ENCODE assay signal across 8 cellular contexts in genomic region chr1:206925116-206925736, GRCh38. TPM values are rescaled to one million over a fixed set of nuclear protein-coding genes. Genes with fewer than 3 reads are reported as not detected.
DNase-seq lines count a peak whose midpoint lies in the region; ATAC-seq and TF ChIP-seq lines count a peak whose summit lies in the region.

No MANE protein-coding gene starts in this region.

- H3K36me3 Mint-ChIP-seq in nephron progenitor cell (ENCODE audit: low read depth), result no peaks in the 10 kb centered on the region
- no peaks in the 10 kb centered on the region for H3K36me3 Mint-ChIP-seq in MCF 10A (ENCODE audit: insufficient read depth, unreplicated experiment)

- peak overlapping the region; percentile 40 for H3K4me2 ChIP-seq in OCI-LY1 (ENCODE audit: low read length)

- intact Hi-C loops in Right ventricle myocardium inferior (cut with DNase I) (loop anchor here (10.0 kb wide), 1 partner anchor 50 kb away; the partner anchor contains the start of gene FCAMR), cardiac septum (cut with DNase I) (loop anchor here (10.0 kb wide), 1 partner anchor 150 kb away; no protein-coding TSS in a partner anchor), MCF 10A (cut with micrococcal nuclease) (no loop called here)

- ATAC-seq in Right ventricle myocardium inferior (peak; percentile 30), HG02759 (IDR thresholded peaks at IDR 0.05; ENCODE audit: unreplicated experiment) (peak; percentile 59)

- peak; percentile 88 for DNase-seq in Right ventricle myocardium inferior (ENCODE audit: missing footprints)
- no peak for DNase-seq in cardiac septum (ENCODE audit: low spot score)
- DNase-seq in amniotic epithelial cell (ENCODE audit: low read depth), result peak; percentile 14
- DNase-seq in stimulated activated CD4-positive, alpha-beta T cell treated with anti-CD3 and anti-CD28 coated beads, Interleukin-4, amount 100 ng/mL, for 24 hours, result peak; percentile 53
- DNase-seq in nephron progenitor cell, result no peak
- DNase-seq in MCF 10A (ENCODE audit: unreplicated experiment), result no peak

- no peaks in the 10 kb centered on the region for H4K20me1 ChIP-seq in OCI-LY1 (ENCODE audit: insufficient read depth, low read length)

- no peaks in the 10 kb centered on the region for H3K9me3 Mint-ChIP-seq in nephron progenitor cell
- H3K9me3 Mint-ChIP-seq in MCF 10A (ENCODE audit: unreplicated experiment), result no peaks in the 10 kb centered on the region

- no peaks in the 10 kb centered on the region for H3K36me3 ChIP-seq in OCI-LY1 (ENCODE audit: insufficient read depth, low read length)

- H3K4me1 ChIP-seq in OCI-LY1 (ENCODE audit: insufficient read depth, low read length, severe bottlenecking), result peaks cover 50% of the 10 kb centered on the region

- H3K4me3 Mint-ChIP-seq in nephron progenitor cell (no peak overlapping the region), MCF 10A (ENCODE audit: unreplicated experiment) (no peak overlapping the region)

- no TSS peak for BruUV-seq in MCF 10A (replicated peaks; lab: Mats Ljungman, UMichigan)

- no peak overlapping the region; the same call in 1 of the 2 replicates for H3K9ac ChIP-seq in OCI-LY1 (ENCODE audit: low read length)

- H3K79me2 ChIP-seq in OCI-LY1 (ENCODE audit: insufficient read depth, low read length), result no peaks in the 10 kb centered on the region

- H3K27me3 ChIP-seq in OCI-LY1 (ENCODE audit: insufficient read depth, low read length), result no peaks in the 10 kb centered on the region

- H3K4me1 Mint-ChIP-seq in nephron progenitor cell (peaks cover 5% of the 10 kb centered on the region), MCF 10A (ENCODE audit: insufficient read depth, unreplicated experiment) (no peaks in the 10 kb centered on the region)

- POLR2A ChIA-PET in MCF 10A (lab: Yijun Ruan, JAX), result interaction anchor here (1.3 kb wide), 1 partner anchor 107 kb away, joined by 4 read pairs; no protein-coding TSS in a partner anchor

- no peaks in the 10 kb centered on the region; the same call in 1 of the 2 replicates for H3F3A ChIP-seq in OCI-LY1 (ENCODE audit: insufficient read depth, low read length)

- H3K27me3 Mint-ChIP-seq in nephron progenitor cell (ENCODE audit: low read depth, poor library complexity) (peaks cover 8% of the 10 kb centered on the region), MCF 10A (ENCODE audit: insufficient read depth, unreplicated experiment) (no peaks in the 10 kb centered on the region)

- CTCF ChIA-PET in MCF 10A (lab: Yijun Ruan, JAX), result interaction anchor here (0.7 to 3.4 kb wide), 9 partner anchors 9 to 380 kb away, joined by 3 to 13 read pairs (median 3); partner anchors contain the start of gene FCAMR

- peak overlapping the region; percentile 93 for H3K27ac ChIP-seq in OCI-LY1 (ENCODE audit: low read depth, low read length, poor library complexity, severe bottlenecking)

- H3K9me2 ChIP-seq in OCI-LY1 (ENCODE audit: low read depth, low read length), result no peaks in the 10 kb centered on the region

- TF ChIP-seq CTCF in OCI-LY1 (IDR thresholded peaks at IDR 0.05; ENCODE audit: low read length), result 0 out of 2 replicates have a peak, but pooled peaks have one; percentile 32
- no peak for TF ChIP-seq CTCF in nephron progenitor cell (IDR thresholded peaks at IDR 0.05)
- TF ChIP-seq CTCF in MCF 10A (IDR thresholded peaks at IDR 0.05; ENCODE audit: unreplicated experiment), result no peak

- no peak overlapping the region for H2AFZ ChIP-seq in OCI-LY1 (ENCODE audit: low read length)

- H3K4me3 ChIP-seq in OCI-LY1 (ENCODE audit: low read depth, low read length, poor library complexity, severe bottlenecking), result no peak overlapping the region

- no peaks in the 10 kb centered on the region for H3K9me3 ChIP-seq in OCI-LY1 (ENCODE audit: low read length)

- H3K27ac Mint-ChIP-seq in nephron progenitor cell (no peak overlapping the region), MCF 10A (ENCODE audit: low read depth, unreplicated experiment) (no peak overlapping the region)

RNA-seq across cellular contexts. Expression of gene FCMR, which starts 3.5 kb away (rescaled TPM):
- total RNA-seq in Right ventricle myocardium inferior (6.3 TPM), cardiac septum (4.4 TPM), MCF 10A (2022) (10.1 and 18.0 TPM in 2 replicates)

RNA-seq across cellular contexts. Expression of gene PIGR, which starts 21.0 kb away (rescaled TPM):
- total RNA-seq in Right ventricle myocardium inferior, result not detected
- 0.22 TPM for total RNA-seq in cardiac septum
- total RNA-seq in MCF 10A (2022), result not detected in 2 replicates

RNA-seq across cellular contexts. Expression of gene IL24, which starts 28.0 kb away (rescaled TPM):
- total RNA-seq in Right ventricle myocardium inferior (not detected), cardiac septum (not detected), MCF 10A (2022) (0.58 and 1.1 TPM in 2 replicates)

RNA-seq across cellular contexts. Expression of gene FCAMR, which starts 45.0 kb away (rescaled TPM):
- not detected for total RNA-seq in Right ventricle myocardium inferior
- not detected for total RNA-seq in cardiac septum
- total RNA-seq in MCF 10A (2022), result not detected in 2 replicates

RNA-seq across cellular contexts. Expression of gene IL20, which starts 59.8 kb away (rescaled TPM):
- total RNA-seq in Right ventricle myocardium inferior (not detected), cardiac septum (not detected), MCF 10A (2022) (not detected in 2 replicates)

Comparison
In these comparisons a context has a peak if more than half of its experiments do, and no peak if none do; other contexts are left out.
1. DNase-seq: peak in Right ventricle myocardium inferior (single experiment), amniotic epithelial cell (single experiment) and stimulated activated CD4-positive, alpha-beta T cell treated with anti-CD3 and anti-CD28 coated beads, Interleukin-4, amount 100 ng/mL, for 24 hours (single experiment); none in cardiac septum (single experiment), nephron progenitor cell (single experiment) and MCF 10A (single experiment).